In the genomic region with DNA sequence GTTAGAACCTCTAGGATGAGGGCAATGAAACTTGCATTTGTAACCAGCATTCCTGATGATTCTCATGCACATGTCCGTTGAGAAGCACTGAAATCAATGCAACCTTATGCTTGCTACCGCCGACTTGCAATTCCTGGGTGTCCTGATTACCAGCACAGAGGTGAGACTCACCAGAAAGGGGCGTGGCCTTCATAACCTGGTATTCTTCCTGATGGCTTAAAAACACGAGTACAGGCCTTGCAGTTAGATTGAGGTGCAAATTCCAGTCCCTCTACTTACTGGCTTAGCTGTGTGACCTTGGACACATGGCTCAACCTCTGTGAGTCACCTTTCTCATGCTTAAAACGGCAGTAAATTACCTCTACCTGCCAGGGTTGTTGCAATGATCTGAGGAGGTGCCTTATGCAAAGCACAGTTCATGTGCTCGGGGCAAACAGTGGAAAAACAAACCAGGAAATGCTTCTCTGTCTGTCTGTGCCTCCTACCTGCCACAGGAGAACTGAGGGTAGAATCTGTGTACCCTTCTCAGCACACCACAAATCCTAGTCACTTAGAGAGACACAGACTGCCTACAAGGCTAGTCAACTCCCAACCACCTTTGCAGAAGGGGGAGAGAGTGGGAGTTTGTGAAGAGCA, we compare ENCODE assay signal across 9 cellular contexts. TPM values are rescaled to one million over a fixed set of nuclear protein-coding genes. Genes with fewer than 3 reads are reported as not detected.
DNase-seq lines count a peak whose midpoint lies in the region; ATAC-seq and TF ChIP-seq lines count a peak whose summit lies in the region.
"Had no signal": no experiment of that assay in that cellular context is flagged by ENCODE, and none has a peak within 500 bp of the region (broad histone marks: within the 10 kb centered on the region; RNA-seq: fewer than 3 reads in every experiment).

No MANE protein-coding gene starts in this region.

- H3K27ac Mint-ChIP-seq in nephron, result peak overlapping the region; percentile 58 to 97 (median 70)

- H3K27ac ChIP-seq in caudate nucleus (ENCODE audit: low read depth, low read length), result peak overlapping the region; percentile 59

- no peak for TF ChIP-seq CTCF in nephron (IDR thresholded peaks at IDR 0.05; ENCODE audit: unreplicated experiment in 3 of 3)

- in situ Hi-C loops in Caki2 (cut with HindIII; ENCODE audit: low pct_unique_long_range_greater_than_20kb, low sequenced_read_pairs), result no loop called here

- ATAC-seq in GM21619 (IDR thresholded peaks at IDR 0.05; ENCODE audit: unreplicated experiment) (no peak), GM19463 (IDR thresholded peaks at IDR 0.05; ENCODE audit: unreplicated experiment) (no peak)
- ATAC-seq in activated CD4-positive, CD25-positive, alpha-beta regulatory T cell treated with anti-CD3 and anti-CD28 coated beads, Interleukin-2, amount 50 U/mL, for 24 hours, result no peak

- peaks cover 9% of the 10 kb centered on the region for H3K27me3 Mint-ChIP-seq in nephron (ENCODE audit: low read depth)

- H3K36me3 Mint-ChIP-seq in nephron (ENCODE audit: low read depth), result no peaks in the 10 kb centered on the region

- H3K4me1 Mint-ChIP-seq in nephron, result peaks cover 69% of the 10 kb centered on the region

- peak; percentile 80 for DNase-seq in Caki2 (ENCODE audit: low read depth)
- DNase-seq in NCI-H526 (lab: John Stamatoyannopoulos, UW), result peak; percentile 72 to 74
- DNase-seq in caudate nucleus (lab: John Stamatoyannopoulos, UW), result peak in 11 of 61 donors; percentile 16 to 69 (median 49)
- DNase-seq in SHP77 treated with DMSO at 0.1 percent for 48 hours (lab: John Stamatoyannopoulos, UW), result no peak
- DNase-seq: NCI-H2107 had no signal

- H3K4me3 Mint-ChIP-seq in nephron, result no peak overlapping the region

- H3K9me3 Mint-ChIP-seq in nephron, result no peaks in the 10 kb centered on the region

RNA-seq across cellular contexts. Expression of gene ECE1, which starts 39.1 kb away (rescaled TPM):
- 79.6 and 82.8 TPM in 2 replicates for total RNA-seq in Caki2 (2014; rRNA removed; shearing (Covaris generic); ENCODE audit: low replicate concordance)
